Comparison of ENCODE assay signal across 8 cellular contexts in the genomic region with DNA sequence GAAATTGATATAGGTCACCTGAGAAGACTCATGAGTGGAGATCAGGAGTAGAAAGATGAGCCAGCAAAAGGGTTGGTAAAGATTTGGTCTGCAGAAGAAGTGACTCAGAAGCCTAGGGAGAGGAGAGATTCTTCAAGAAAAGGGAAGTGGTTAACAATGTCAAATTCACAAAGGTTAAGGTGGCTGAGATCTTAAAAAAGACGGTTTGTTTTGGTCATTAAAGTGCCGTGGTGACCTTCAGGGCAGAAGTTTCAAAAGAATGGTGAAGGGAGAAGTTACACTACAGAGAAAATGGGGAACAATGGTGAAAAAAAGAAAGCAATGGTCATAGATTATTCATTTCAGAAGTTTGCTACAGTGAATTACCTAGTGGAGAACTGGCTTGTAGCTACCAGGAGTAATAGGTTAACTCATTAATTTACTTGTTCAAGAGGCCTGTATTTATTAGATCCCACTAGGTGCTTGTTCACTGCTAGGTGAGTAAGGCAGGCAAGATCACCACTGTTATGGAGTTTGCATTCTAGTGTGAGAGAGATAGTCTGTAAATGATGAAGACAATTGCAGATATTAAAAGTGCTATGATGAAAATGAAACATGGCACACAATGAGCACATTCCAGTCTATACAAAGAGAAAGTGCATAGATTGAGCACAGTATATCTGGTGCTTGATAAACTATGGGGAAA. TPM values are rescaled to one million over a fixed set of nuclear protein-coding genes. Genes with fewer than 3 reads are reported as not detected.
DNase-seq lines count a peak whose midpoint lies in the region; ATAC-seq, FAIRE-seq and TF ChIP-seq lines count a peak whose summit lies in the region.

No MANE protein-coding gene starts in this region.

- no peak overlapping the region for H3K27ac Mint-ChIP-seq in activated T-helper 1 cell treated with anti-CD3 and anti-CD28 coated beads, Interleukin-12 subunit alpha, Interleukin-12 subunit beta, Interleukin-2, Interleukin-4 antibody, amounts not matched to agents 30 ng/mL and 10 ng/mL and 1 ng/mL, durations not matched to agents 14 hours and 24 hours and 36 hours

- H3K9ac ChIP-seq in BLaER1, result no peak overlapping the region

- peaks cover 21% of the 10 kb centered on the region for H3K4me1 Mint-ChIP-seq in activated T-helper 1 cell treated with anti-CD3 and anti-CD28 coated beads, Interleukin-12 subunit alpha, Interleukin-12 subunit beta, Interleukin-2, Interleukin-4 antibody, amounts not matched to agents 30 ng/mL and 10 ng/mL and 1 ng/mL, durations not matched to agents 14 hours and 24 hours and 36 hours (ENCODE audit: low read depth)

- H3K9me3 Mint-ChIP-seq in activated T-helper 1 cell treated with anti-CD3 and anti-CD28 coated beads, Interleukin-12 subunit alpha, Interleukin-12 subunit beta, Interleukin-2, Interleukin-4 antibody, amounts not matched to agents 30 ng/mL and 10 ng/mL and 1 ng/mL, durations not matched to agents 14 hours and 24 hours and 36 hours, result peaks cover 7% of the 10 kb centered on the region

- peak overlapping the region; percentile 41 for H3K4me2 ChIP-seq in BLaER1
- peak overlapping the region; percentile 61 for H3K4me2 ChIP-seq in OCI-LY7 (ENCODE audit: low read length)

- H3K9me3 ChIP-seq in BLaER1 (peaks cover 21% of the 10 kb centered on the region), OCI-LY7 (ENCODE audit: low read length) (no peaks in the 10 kb centered on the region)
- no peaks in the 10 kb centered on the region for H3K9me3 ChIP-seq in effector memory CD4-positive, alpha-beta T cell (ENCODE audit: control insufficient read depth, low read length)

- DNase-seq in GM19239 (ENCODE audit: insufficient read length, low spot score) (peak; percentile 38), OCI-LY7 (ENCODE audit: low spot score) (peak; percentile 81), AG20443 (ENCODE audit: low spot score) (no peak), caudate nucleus (lab: John Stamatoyannopoulos, UW) (no peak)
- DNase-seq in activated T-helper 1 cell treated with anti-CD3 and anti-CD28 coated beads, Interleukin-12 subunit alpha, Interleukin-12 subunit beta, Interleukin-2, Interleukin-4 antibody, amounts not matched to agents 30 ng/mL and 10 ng/mL and 1 ng/mL, durations not matched to agents 14 hours and 24 hours and 36 hours (ENCODE audit: low spot score), result no peak
- no peak for DNase-seq in effector memory CD4-positive, alpha-beta T cell

- peaks cover 3% of the 10 kb centered on the region for H3K36me3 Mint-ChIP-seq in activated T-helper 1 cell treated with anti-CD3 and anti-CD28 coated beads, Interleukin-12 subunit alpha, Interleukin-12 subunit beta, Interleukin-2, Interleukin-4 antibody, amounts not matched to agents 30 ng/mL and 10 ng/mL and 1 ng/mL, durations not matched to agents 14 hours and 24 hours and 36 hours (ENCODE audit: low read depth)

- H3K4me1 ChIP-seq in BLaER1 (peaks cover 58% of the 10 kb centered on the region), OCI-LY7 (ENCODE audit: insufficient read depth, low read length, poor library complexity, severe bottlenecking) (peaks cover 90% of the 10 kb centered on the region)
- H3K4me1 ChIP-seq in effector memory CD4-positive, alpha-beta T cell (ENCODE audit: control insufficient read depth, insufficient read depth, low read length, poor library complexity, severe bottlenecking), result peaks cover 24% of the 10 kb centered on the region

- H4K20me1 ChIP-seq in BLaER1, result no peaks in the 10 kb centered on the region
- H4K20me1 ChIP-seq in OCI-LY7 (ENCODE audit: insufficient read depth, low read length), result no peaks in the 10 kb centered on the region

- FAIRE-seq in GM19239 (lab: Jason Lieb, UNC), result peak; percentile 96

- H3K27me3 Mint-ChIP-seq in activated T-helper 1 cell treated with anti-CD3 and anti-CD28 coated beads, Interleukin-12 subunit alpha, Interleukin-12 subunit beta, Interleukin-2, Interleukin-4 antibody, amounts not matched to agents 30 ng/mL and 10 ng/mL and 1 ng/mL, durations not matched to agents 14 hours and 24 hours and 36 hours (ENCODE audit: insufficient read depth), result peaks cover 4% of the 10 kb centered on the region

- no peaks in the 10 kb centered on the region for H3K9me2 ChIP-seq in OCI-LY7 (ENCODE audit: insufficient read depth, low read length)

- no peak overlapping the region for H3K4me3 ChIP-seq in BLaER1
- H3K4me3 ChIP-seq in OCI-LY7 (ENCODE audit: low read depth, low read length, poor library complexity, severe bottlenecking), result peak overlapping the region; percentile 39
- H3K4me3 ChIP-seq in effector memory CD4-positive, alpha-beta T cell (ENCODE audit: insufficient read depth, low read depth, low read length, poor library complexity, severe bottlenecking), result no peak overlapping the region

- H3K27ac ChIP-seq in BLaER1, result no peak overlapping the region
- peak overlapping the region; percentile 88 for H3K27ac ChIP-seq in OCI-LY7 (ENCODE audit: low read depth, low read length, poor library complexity, severe bottlenecking)
- H3K27ac ChIP-seq in caudate nucleus (ENCODE audit: low read depth, low read length), result no peak overlapping the region
- no peak overlapping the region for H3K27ac ChIP-seq in effector memory CD4-positive, alpha-beta T cell (ENCODE audit: insufficient read depth, low read length, poor library complexity, severe bottlenecking)

- no TSS peak for BruUV-seq in OCI-LY7 (replicated peaks; lab: Mats Ljungman, UMichigan)

- H3K4me3 Mint-ChIP-seq in activated T-helper 1 cell treated with anti-CD3 and anti-CD28 coated beads, Interleukin-12 subunit alpha, Interleukin-12 subunit beta, Interleukin-2, Interleukin-4 antibody, amounts not matched to agents 30 ng/mL and 10 ng/mL and 1 ng/mL, durations not matched to agents 14 hours and 24 hours and 36 hours, result no peak overlapping the region

- CTCF ChIA-PET in OCI-LY7 (lab: Charles Lee; ENCODE audit: unreplicated experiment), result interaction anchor here (1.1 kb wide), 1 partner anchor 57 kb away, joined by 3 read pairs; no protein-coding TSS in a partner anchor

- no peaks in the 10 kb centered on the region for H3K79me2 ChIP-seq in OCI-LY7 (ENCODE audit: insufficient read depth, low read depth, low read length)

- POLR2A ChIA-PET in OCI-LY7 (lab: Charles Lee), result interaction anchor here (1.2 to 7.6 kb wide), 3 partner anchors 9 to 16 kb away, joined by 3 to 103 read pairs (median 13); no protein-coding TSS in a partner anchor

- intact Hi-C loops in OCI-LY7 (cut with micrococcal nuclease; ENCODE audit: unreplicated experiment), result loop anchor here (5.0 kb wide), 1 partner anchor 172 kb away; a partner anchor contains a TSS
- intact Hi-C loops in activated T-helper 1 cell treated with anti-CD3 and anti-CD28 coated beads, Interleukin-12 subunit alpha, Interleukin-12 subunit beta, Interleukin-2, Interleukin-4 antibody, amounts not matched to agents 30 ng/mL and 10 ng/mL and 1 ng/mL, durations not matched to agents 14 hours and 24 hours and 36 hours (cut with micrococcal nuclease), result loop anchor here (1.0 to 2.0 kb wide), 4 partner anchors 17 to 53 kb away; no protein-coding TSS in a partner anchor

- peak overlapping the region; percentile 86 for H2AFZ ChIP-seq in OCI-LY7 (ENCODE audit: low read length)

- TF ChIP-seq CTCF in OCI-LY7 (conservative IDR thresholded peaks at IDR 0.05; ENCODE audit: low read length), result no peak

- H3K36me3 ChIP-seq in BLaER1, result no peaks in the 10 kb centered on the region
- no peaks in the 10 kb centered on the region for H3K36me3 ChIP-seq in OCI-LY7 (ENCODE audit: insufficient read depth, low read length)
- H3K36me3 ChIP-seq in effector memory CD4-positive, alpha-beta T cell (ENCODE audit: control insufficient read depth, insufficient read depth, low read length), result no peaks in the 10 kb centered on the region

- ATAC-seq in HG03045 (IDR thresholded peaks at IDR 0.05; ENCODE audit: unreplicated experiment), result peak; percentile 73

- H3K27me3 ChIP-seq in BLaER1, result no peaks in the 10 kb centered on the region
- H3K27me3 ChIP-seq in effector memory CD4-positive, alpha-beta T cell (replicated peaks; ENCODE audit: control insufficient read depth, insufficient read depth, low read length, poor library complexity, severe bottlenecking), result no peaks in the 10 kb centered on the region

RNA-seq across cellular contexts. Expression of a gene that starts 43.0 kb away (rescaled TPM):
- total RNA-seq in OCI-LY7 (2014; rRNA removed; shearing (Covaris generic)), result 1.5 and 1.8 TPM in 2 replicates
- 6.8 and 8.5 TPM in 2 replicates for total RNA-seq in OCI-LY7 (2022)
- total RNA-seq in activated T-helper 1 cell treated with anti-CD3 and anti-CD28 coated beads, Interleukin-12 subunit alpha, Interleukin-12 subunit beta, Interleukin-2, Interleukin-4 antibody, amounts not matched to agents 30 ng/mL and 10 ng/mL and 1 ng/mL, durations not matched to agents 14 hours and 24 hours and 36 hours, result 1.3 and 1.4 TPM in 2 replicates

RNA-seq across cellular contexts. Expression of a gene that starts 43.3 kb away (rescaled TPM):
- 6.1 and 8.8 TPM in 2 replicates for total RNA-seq in OCI-LY7 (2014; rRNA removed; shearing (Covaris generic))
- 6.8 and 7.6 TPM in 2 replicates for total RNA-seq in OCI-LY7 (2022)
- total RNA-seq in activated T-helper 1 cell treated with anti-CD3 and anti-CD28 coated beads, Interleukin-12 subunit alpha, Interleukin-12 subunit beta, Interleukin-2, Interleukin-4 antibody, amounts not matched to agents 30 ng/mL and 10 ng/mL and 1 ng/mL, durations not matched to agents 14 hours and 24 hours and 36 hours, result 2.3 and 3.0 TPM in 2 replicates

RNA-seq across cellular contexts. Expression of a gene that starts 59.0 kb away (rescaled TPM):
- total RNA-seq in OCI-LY7 (2014; rRNA removed; shearing (Covaris generic)), result 20.8 and 27.3 TPM in 2 replicates
- 80.6 and 88.7 TPM in 2 replicates for total RNA-seq in OCI-LY7 (2022)
- 3.2 TPM in 2 replicates for total RNA-seq in activated T-helper 1 cell treated with anti-CD3 and anti-CD28 coated beads, Interleukin-12 subunit alpha, Interleukin-12 subunit beta, Interleukin-2, Interleukin-4 antibody, amounts not matched to agents 30 ng/mL and 10 ng/mL and 1 ng/mL, durations not matched to agents 14 hours and 24 hours and 36 hours

Comparison
In these comparisons a context has a peak if more than half of its experiments do, and no peak if none do; other contexts are left out.
1. DNase-seq: peak in GM19239 (single experiment) and OCI-LY7 (single experiment); none in AG20443 (single experiment), caudate nucleus (0 of 61), activated T-helper 1 cell treated with anti-CD3 and anti-CD28 coated beads, Interleukin-12 subunit alpha, Interleukin-12 subunit beta, Interleukin-2, Interleukin-4 antibody, amounts not matched to agents 30 ng/mL and 10 ng/mL and 1 ng/mL, durations not matched to agents 14 hours and 24 hours and 36 hours (single experiment) and effector memory CD4-positive, alpha-beta T cell (0 of 3).